Comparison of ENCODE assay signal across 32 cellular contexts in the genomic region with DNA sequence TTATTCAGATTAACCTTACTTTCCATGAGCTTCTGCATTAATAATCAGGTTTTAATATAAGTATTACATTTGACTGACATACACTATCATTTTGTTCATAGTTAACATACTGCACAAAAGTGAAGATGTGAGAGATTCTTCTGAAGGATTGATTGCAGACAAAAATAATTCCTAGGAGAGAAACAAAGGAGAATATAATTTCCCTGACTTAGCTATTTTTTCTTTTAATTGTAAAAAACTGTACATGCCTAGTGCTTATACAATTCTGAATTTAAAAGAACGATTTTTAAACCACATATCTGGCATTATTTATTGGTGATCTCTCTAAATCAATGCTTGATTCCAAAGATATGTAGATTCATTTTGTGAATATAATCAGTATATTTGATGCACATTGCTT.
"Had no signal": no experiment of that assay in that cellular context is flagged by ENCODE, and none has a peak within 500 bp of the region (broad histone marks: within the 10 kb centered on the region; RNA-seq: fewer than 3 reads in every experiment).

No MANE protein-coding gene starts in this region.

- H3K27me3 ChIP-seq: MG63 had no signal

- H3K4me3 ChIP-seq: MG63 had no signal

- H3K36me3 ChIP-seq: MG63 had no signal

- DNase-seq: Kasumi-1, MG63, MM.1S, MV-4-11, NCI-H1048, NCI-H1092, NCI-H1092 treated with DMSO at 0.1 percent for 48 hours, NCI-H1105, NCI-H1105 treated with DMSO at 0.1 percent for 48 hours, NCI-H1417, NCI-H1417 treated with DMSO at 0.1 percent for 48 hours, NCI-H1436, NCI-H1436 treated with DMSO at 0.1 percent for 48 hours, NCI-H146, NCI-H187, NCI-H187 treated with DMSO at 0.1 percent for 48 hours, NCI-H1930, NCI-H2029, NCI-H2029 treated with DMSO at 0.1 percent for 48 hours, NCI-H2081, NCI-H2081 treated with DMSO at 0.1 percent for 48 hours, NCI-H2107, NCI-H2171, NCI-H2171 treated with DMSO at 0.1 percent for 48 hours, NCI-H2227 treated with DMSO at 0.1 percent for 48 hours, NCI-H226, NCI-H345, NCI-H446, NCI-H510A, NCI-H510A treated with DMSO at 0.1 percent for 48 hours, NCI-H524, NCI-H524 treated with DMSO at 0.1 percent for 48 hours had no signal
